ENCODE assay signal across 16 cellular contexts in the genomic region with DNA sequence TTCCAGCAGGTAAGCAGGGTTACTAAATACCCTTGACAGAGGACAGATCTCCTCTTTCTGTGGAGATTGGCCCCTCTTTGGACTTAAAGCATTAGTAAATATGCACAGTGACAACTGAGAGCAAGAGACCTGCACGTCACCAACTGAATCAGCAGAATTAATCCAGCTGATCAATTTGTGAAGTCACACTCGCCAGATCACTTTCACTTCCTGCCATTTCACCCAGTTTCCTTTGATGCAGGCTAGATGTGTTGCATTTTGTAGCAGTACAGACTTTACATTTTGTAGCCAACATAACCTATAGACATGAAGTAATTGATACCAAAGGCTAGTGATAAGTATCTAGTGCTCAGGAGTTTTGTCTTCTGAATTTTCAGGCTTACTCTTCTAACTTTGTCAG. TPM values are rescaled to one million over a fixed set of nuclear protein-coding genes. Genes with fewer than 3 reads are reported as not detected.
A peak's percentile ranks its signal among the peaks of the same experiment; 100 is the strongest.
DNase-seq lines count a peak whose midpoint lies in the region; ATAC-seq, FAIRE-seq and TF ChIP-seq lines count a peak whose summit lies in the region.
"Had no signal": no experiment of that assay in that cellular context is flagged by ENCODE, and none has a peak within 500 bp of the region (broad histone marks: within the 10 kb centered on the region; RNA-seq: fewer than 3 reads in every experiment).

No MANE protein-coding gene starts in this region.

- CTCF ChIA-PET in activated CD8-positive, alpha-beta memory T cell treated with anti-CD3 and anti-CD28 coated beads, Interleukin-2, amount 10 ng/mL, durations not matched to agents 7 days and 5 days (lab: Charles Lee), result no interaction called here

- FAIRE-seq in astrocyte (lab: Jason Lieb, UNC), result peak; percentile 39

- H3K27me3 Mint-ChIP-seq in activated CD8-positive, alpha-beta memory T cell treated with anti-CD3 and anti-CD28 coated beads, Interleukin-2, amount 10 ng/mL, durations not matched to agents 7 days and 5 days, result no peaks in the 10 kb centered on the region
- no peaks in the 10 kb centered on the region for H3K27me3 Mint-ChIP-seq in astrocyte (ENCODE audit: low read depth, unreplicated experiment)

- no peak overlapping the region for H3K9ac ChIP-seq in astrocyte (ENCODE audit: low read length)

- H3K36me3 ChIP-seq in astrocyte (ENCODE audit: insufficient read depth, low read length) (no peaks in the 10 kb centered on the region), left lung (no peaks in the 10 kb centered on the region)
- H3K36me3 ChIP-seq: Peyer's patch had no signal

- H3K4me1 ChIP-seq in astrocyte (ENCODE audit: insufficient read depth, low read length) (no peaks in the 10 kb centered on the region), left lung (peaks cover 0 to 5% of the 10 kb centered on the region in 2 donors)
- H3K4me1 ChIP-seq: Peyer's patch had no signal

- H3K4me2 ChIP-seq in astrocyte (ENCODE audit: low read length), result no peak overlapping the region

- no peak overlapping the region for H3K4me3 Mint-ChIP-seq in activated CD8-positive, alpha-beta memory T cell treated with anti-CD3 and anti-CD28 coated beads, Interleukin-2, amount 10 ng/mL, durations not matched to agents 7 days and 5 days
- H3K4me3 Mint-ChIP-seq in astrocyte (ENCODE audit: unreplicated experiment), result no peak overlapping the region

- peak; percentile 39 for ATAC-seq in activated CD8-positive, alpha-beta memory T cell treated with anti-CD3 and anti-CD28 coated beads, Interleukin-2, amount 10 ng/mL, durations not matched to agents 7 days and 5 days
- ATAC-seq in HG03342 (IDR thresholded peaks at IDR 0.05; ENCODE audit: unreplicated experiment), result no peak
- ATAC-seq in left lung, result no peak
- ATAC-seq: Right ventricle myocardium inferior had no signal

- H3K27ac Mint-ChIP-seq in activated CD8-positive, alpha-beta memory T cell treated with anti-CD3 and anti-CD28 coated beads, Interleukin-2, amount 10 ng/mL, durations not matched to agents 7 days and 5 days, result no peak overlapping the region
- no peak overlapping the region for H3K27ac Mint-ChIP-seq in astrocyte (ENCODE audit: unreplicated experiment)

- H2AFZ ChIP-seq in astrocyte (ENCODE audit: low read depth, low read length), result no peak overlapping the region

- peaks cover 5% of the 10 kb centered on the region for H3K4me1 Mint-ChIP-seq in activated CD8-positive, alpha-beta memory T cell treated with anti-CD3 and anti-CD28 coated beads, Interleukin-2, amount 10 ng/mL, durations not matched to agents 7 days and 5 days
- H3K4me1 Mint-ChIP-seq in astrocyte (ENCODE audit: low read depth, unreplicated experiment), result no peaks in the 10 kb centered on the region

- no peaks in the 10 kb centered on the region for H3K9me3 ChIP-seq in astrocyte (ENCODE audit: insufficient read depth, low read depth, low read length)
- H3K9me3 ChIP-seq in left lung, result no peaks in the 10 kb centered on the region
- H3K9me3 ChIP-seq: Peyer's patch had no signal

- H3K27me3 ChIP-seq in astrocyte (ENCODE audit: insufficient read depth, low read length) (no peaks in the 10 kb centered on the region), left lung (no peaks in the 10 kb centered on the region)
- H3K27me3 ChIP-seq: Peyer's patch had no signal

- TF ChIP-seq CTCF in astrocyte (IDR thresholded peaks at IDR 0.05; ENCODE audit: insufficient read depth, low read depth, low read length) (no peak), left lung (IDR thresholded peaks at IDR 0.05) (no peak)

- no peaks in the 10 kb centered on the region for H3K36me3 Mint-ChIP-seq in activated CD8-positive, alpha-beta memory T cell treated with anti-CD3 and anti-CD28 coated beads, Interleukin-2, amount 10 ng/mL, durations not matched to agents 7 days and 5 days
- no peaks in the 10 kb centered on the region for H3K36me3 Mint-ChIP-seq in astrocyte (ENCODE audit: low read depth, unreplicated experiment)

- no peaks in the 10 kb centered on the region for H3K9me3 Mint-ChIP-seq in activated CD8-positive, alpha-beta memory T cell treated with anti-CD3 and anti-CD28 coated beads, Interleukin-2, amount 10 ng/mL, durations not matched to agents 7 days and 5 days (ENCODE audit: low read depth)
- H3K9me3 Mint-ChIP-seq in astrocyte (ENCODE audit: unreplicated experiment), result peaks cover 3% of the 10 kb centered on the region

- DNase-seq in activated CD8-positive, alpha-beta memory T cell treated with anti-CD3 and anti-CD28 coated beads, Interleukin-2, amount 10 ng/mL, durations not matched to agents 7 days and 5 days, result no peak
- DNase-seq in activated CD8-positive, alpha-beta memory T cell treated with anti-CD3 and anti-CD28 coated beads for 24 hours, result no peak
- DNase-seq in MV-4-11 (lab: John Stamatoyannopoulos, UW) (peak; percentile 9), astrocyte (ENCODE audit: low read depth) (no peak), KBM-7 (no peak), left lung (no peak)
- DNase-seq: DMS 273 treated with DMSO at 0.1 percent for 48 hours, GF-D8, H7, NCI-H2107, NCI-H226, NCI-H524 treated with DMSO at 0.1 percent for 48 hours, Peyer's patch had no signal

- intact Hi-C loops in left lung (cut with DNase I), result no loop called here

- no peak overlapping the region for H3K27ac ChIP-seq in astrocyte (ENCODE audit: low read depth, low read length)
- H3K27ac ChIP-seq in left lung, result no peak overlapping the region
- H3K27ac ChIP-seq: Peyer's patch, SK-N-MC had no signal

- H3K79me2 ChIP-seq in astrocyte (ENCODE audit: insufficient read depth, low read length), result no peaks in the 10 kb centered on the region

- in situ Hi-C loops in KBM-7 (cut with MboI; ENCODE audit: low pct_unique_long_range_greater_than_20kb, low sequenced_read_pairs), result no loop called here

- H3K4me3 ChIP-seq in astrocyte (ENCODE audit: insufficient read depth, low read depth, low read length) (no peak overlapping the region), left lung (no peak overlapping the region)
- H3K4me3 ChIP-seq: Peyer's patch, SK-N-MC had no signal

- H4K20me1 ChIP-seq in astrocyte (ENCODE audit: insufficient read depth, low read length), result no peaks in the 10 kb centered on the region

RNA-seq across cellular contexts. Expression of gene SYNE1, which starts 11.9 kb away (rescaled TPM):
- total RNA-seq in activated CD8-positive, alpha-beta memory T cell treated with anti-CD3 and anti-CD28 coated beads, Interleukin-2, amount 10 ng/mL, durations not matched to agents 7 days and 5 days, result 10 to 100 TPM; 58.5 to 76.6 TPM
- 64.0 and 66.5 TPM in 2 replicates for total RNA-seq in astrocyte
- total RNA-seq in left lung, result 100 to 1,000 TPM; 171 to 201 TPM
